12 cellular contexts compared by ENCODE assay signal in the genomic region with DNA sequence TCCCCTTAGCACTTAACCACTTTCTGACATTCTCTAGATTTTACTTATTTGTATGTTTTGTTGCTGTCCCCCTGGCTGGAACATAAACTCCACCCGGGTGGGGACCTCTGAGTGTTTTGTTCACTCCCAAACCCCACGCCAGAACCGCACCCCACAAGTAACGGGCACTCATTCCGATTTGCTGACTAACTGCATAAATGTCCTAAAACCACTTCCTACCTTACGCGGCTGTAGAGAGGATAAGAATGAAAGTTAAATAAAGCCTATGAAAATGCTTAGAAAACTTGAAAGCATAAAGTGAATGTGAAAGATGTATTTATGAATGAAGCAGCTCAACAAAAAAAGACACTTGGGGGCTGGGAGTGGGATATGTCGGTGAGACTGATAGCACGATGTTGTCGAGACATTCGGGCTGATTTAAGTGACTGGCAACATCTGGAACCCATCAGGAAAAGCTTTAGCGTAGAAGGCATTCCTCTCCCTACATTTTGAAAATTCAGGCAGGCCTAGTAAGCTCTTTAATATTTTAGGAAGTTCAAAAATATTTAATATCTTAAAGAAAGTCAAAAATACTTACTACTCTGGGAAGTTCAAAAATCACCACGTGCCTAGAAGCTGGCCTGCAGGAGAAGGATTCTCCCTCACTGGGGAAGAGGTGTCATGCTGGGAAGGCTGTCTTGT.
DNase-seq lines count a peak whose midpoint lies in the region; ATAC-seq, FAIRE-seq and TF ChIP-seq lines count a peak whose summit lies in the region.
"Had no signal": no experiment of that assay in that cellular context is flagged by ENCODE, and none has a peak within 500 bp of the region (broad histone marks: within the 10 kb centered on the region; RNA-seq: fewer than 3 reads in every experiment).

No MANE protein-coding gene starts in this region.

- TF ChIP-seq POLR2A in endothelial cell of umbilical vein (IDR thresholded peaks at IDR 0.05; ENCODE audit: low read depth, low read length): no peak

- peak overlapping the region; percentile 75 for H2AFZ ChIP-seq in endothelial cell of umbilical vein (ENCODE audit: low read depth, low read length)

- H3K4me1 Mint-ChIP-seq in activated CD4-positive, alpha-beta T cell treated with anti-CD3 and anti-CD28 coated beads, Interleukin-2, amount 10 ng/mL, durations not matched to agents 7 days and 5 days: peaks cover 45% of the 10 kb centered on the region
- peaks cover 18% of the 10 kb centered on the region for H3K4me1 Mint-ChIP-seq in T-helper 17 cell

- no peaks in the 10 kb centered on the region for H3K36me3 ChIP-seq in endothelial cell of umbilical vein (ENCODE audit: control insufficient read depth in 2 of 2, extremely low read depth in 1 of 2, insufficient read depth in 2 of 2, low read length in 2 of 2)
- H3K36me3 ChIP-seq: colonic mucosa had no signal

- H3K79me2 ChIP-seq in endothelial cell of umbilical vein (ENCODE audit: control insufficient read depth, insufficient read depth, low read length): peaks cover 10% of the 10 kb centered on the region

- CTCF ChIA-PET in activated CD4-positive, alpha-beta T cell treated with anti-CD3 and anti-CD28 coated beads, Interleukin-2, amount 10 ng/mL, durations not matched to agents 7 days and 5 days (lab: Charles Lee): interaction anchor here (1.3 kb wide), 1 partner anchor 16 kb away, joined by 3 read pairs; no protein-coding TSS in a partner anchor
- CTCF ChIA-PET in endothelial cell of umbilical vein (lab: Charles Lee): interaction anchor here (1.1 kb wide), 1 partner anchor 16 kb away, joined by 3 read pairs; no protein-coding TSS in a partner anchor

- no peaks in the 10 kb centered on the region for H3K36me3 Mint-ChIP-seq in activated CD4-positive, alpha-beta T cell treated with anti-CD3 and anti-CD28 coated beads, Interleukin-2, amount 10 ng/mL, durations not matched to agents 7 days and 5 days (ENCODE audit: low read depth)
- H3K36me3 Mint-ChIP-seq in T-helper 17 cell (ENCODE audit: low read depth): peaks cover 2% of the 10 kb centered on the region

- H3K4me3 Mint-ChIP-seq in activated CD4-positive, alpha-beta T cell treated with anti-CD3 and anti-CD28 coated beads, Interleukin-2, amount 10 ng/mL, durations not matched to agents 7 days and 5 days: peak overlapping the region; percentile 48
- peak overlapping the region; percentile 77 for H3K4me3 Mint-ChIP-seq in T-helper 17 cell

- peaks cover 9% of the 10 kb centered on the region for H3K27me3 Mint-ChIP-seq in activated CD4-positive, alpha-beta T cell treated with anti-CD3 and anti-CD28 coated beads, Interleukin-2, amount 10 ng/mL, durations not matched to agents 7 days and 5 days
- peaks cover 44% of the 10 kb centered on the region for H3K27me3 Mint-ChIP-seq in T-helper 17 cell

- H3K9me3 Mint-ChIP-seq in activated CD4-positive, alpha-beta T cell treated with anti-CD3 and anti-CD28 coated beads, Interleukin-2, amount 10 ng/mL, durations not matched to agents 7 days and 5 days: no peaks in the 10 kb centered on the region

- intact Hi-C loops in endothelial cell of umbilical vein (cut with micrococcal nuclease): no loop called here

- peak overlapping the region in 1 of 3 experiments; percentile 19 for H3K4me3 ChIP-seq in endothelial cell of umbilical vein (replicated peaks in 1 of 3; ENCODE audit: insufficient read depth in 1 of 3, low read depth in 1 of 3, low read length in 3 of 3)
- H3K4me3 ChIP-seq: A549, colonic mucosa, lung had no signal

- POLR2A ChIA-PET in activated CD4-positive, alpha-beta T cell treated with anti-CD3 and anti-CD28 coated beads, Interleukin-2, amount 10 ng/mL, durations not matched to agents 7 days and 5 days (lab: Charles Lee): no interaction called here
- POLR2A ChIA-PET in endothelial cell of umbilical vein (lab: Charles Lee): no interaction called here

- peak; percentile 76 for FAIRE-seq in endothelial cell of umbilical vein (lab: Jason Lieb, UNC)
- FAIRE-seq: A549 had no signal

- BruUV-seq in endothelial cell of umbilical vein (replicated peaks; lab: Mats Ljungman, UMichigan): no TSS peak

- H3K27me3 ChIP-seq in endothelial cell of umbilical vein (ENCODE audit: control insufficient read depth in 2 of 2, insufficient read depth in 2 of 2, low read length in 2 of 2): no peaks in the 10 kb centered on the region
- H3K27me3 ChIP-seq: colonic mucosa had no signal

- H3K27ac Mint-ChIP-seq in activated CD4-positive, alpha-beta T cell treated with anti-CD3 and anti-CD28 coated beads, Interleukin-2, amount 10 ng/mL, durations not matched to agents 7 days and 5 days: peak overlapping the region; percentile 31
- peak overlapping the region; percentile 3 for H3K27ac Mint-ChIP-seq in T-helper 17 cell

- H3K9ac ChIP-seq in endothelial cell of umbilical vein (replicated peaks; ENCODE audit: extremely low read depth, insufficient read depth, low read length): peak overlapping the region; percentile 46

- H3K27ac ChIP-seq in endothelial cell of umbilical vein (ENCODE audit: insufficient read depth, low read depth, low read length): peak overlapping the region; percentile 60
- H3K27ac ChIP-seq: A549, colonic mucosa had no signal

- ATAC-seq in T-helper 17 cell: no peak
- peak; percentile 37 for ATAC-seq in stimulated activated naive CD8-positive, alpha-beta T cell treated with anti-CD3 and anti-CD28 coated beads, Interleukin-15, Interleukin-2, amounts not matched to agents 100 U/mL and 50 U/mL, for 24 hours
- ATAC-seq: A549 had no signal

- H3K9me3 ChIP-seq in T-helper 17 cell (ENCODE audit: control insufficient read depth, low read length, poor library complexity, severe bottlenecking) (no peaks in the 10 kb centered on the region), endothelial cell of umbilical vein (replicated peaks; ENCODE audit: control insufficient read depth, insufficient read depth, low read length) (no peaks in the 10 kb centered on the region)
- H3K9me3 ChIP-seq: A549, colonic mucosa had no signal

- peak overlapping the region; percentile 90 for H3K4me2 ChIP-seq in endothelial cell of umbilical vein (ENCODE audit: insufficient read depth, low read length)
- H3K4me2 ChIP-seq: A549 had no signal

- no peaks in the 10 kb centered on the region for H3K9me1 ChIP-seq in endothelial cell of umbilical vein (replicated peaks; ENCODE audit: control insufficient read depth, extremely low read depth, insufficient read depth, low read length)

- TF ChIP-seq CTCF in endothelial cell of umbilical vein (IDR thresholded peaks at IDR 0.05; ENCODE audit: extremely low read depth in 1 of 2, insufficient read depth in 1 of 2, low read depth in 1 of 2, low read length in 2 of 2): no peak

- no peaks in the 10 kb centered on the region for H4K20me1 ChIP-seq in endothelial cell of umbilical vein (replicated peaks; ENCODE audit: control insufficient read depth, extremely low read depth, insufficient read depth, low read length)

- dilution Hi-C loops in endothelial cell of umbilical vein (cut with MboI; ENCODE audit: extremely low pct_ligation_motif_present, low sequenced_read_pairs): no loop called here

- peak; percentile 47 for DNase-seq in activated CD4-positive, alpha-beta T cell treated with anti-CD3 and anti-CD28 coated beads, Interleukin-2, amount 10 ng/mL, durations not matched to agents 7 days and 5 days
- DNase-seq in activated CD4-positive, alpha-beta T cell treated with anti-CD3 and anti-CD28 coated beads for 4 hours: no peak
- DNase-seq in T-helper 17 cell (no peak), endothelial cell of umbilical vein (ENCODE audit: low read depth, low spot score) (peak; percentile 42), cerebellum (ENCODE audit: low spot score) (no peak), NCI-H1417 (lab: John Stamatoyannopoulos, UW) (no peak), islet precursor cell (no peak)
- DNase-seq in stimulated activated naive CD8-positive, alpha-beta T cell treated with anti-CD3 and anti-CD28 coated beads, Interleukin-15, Interleukin-2, amounts not matched to agents 100 U/mL and 50 U/mL, for 24 hours: peak; percentile 35
- DNase-seq: colonic mucosa, NCI-H1930 had no signal

- H3K4me1 ChIP-seq in endothelial cell of umbilical vein (ENCODE audit: control insufficient read depth, extremely low read depth, insufficient read depth, low read length): peaks cover 60% of the 10 kb centered on the region
- H3K4me1 ChIP-seq: colonic mucosa had no signal

TF ChIP-seq in endothelial cell of umbilical vein, 7 proteins besides CTCF, POLR2A, EP300 and RAD21:
- TF ChIP-seq FOS (IDR thresholded peaks at IDR 0.05; ENCODE audit: borderline replicate concordance, insufficient read depth, low read length) (peak; percentile 9), MAX (IDR thresholded peaks at IDR 0.05; ENCODE audit: insufficient read depth, insufficient read length) (no peak)

Comparison
In these comparisons a context has a peak if more than half of its experiments do, and no peak if none do; other contexts are left out.
1. DNase-seq: peak in activated CD4-positive, alpha-beta T cell treated with anti-CD3 and anti-CD28 coated beads, Interleukin-2, amount 10 ng/mL, durations not matched to agents 7 days and 5 days (single experiment), endothelial cell of umbilical vein (single experiment) and stimulated activated naive CD8-positive, alpha-beta T cell treated with anti-CD3 and anti-CD28 coated beads, Interleukin-15, Interleukin-2, amounts not matched to agents 100 U/mL and 50 U/mL, for 24 hours (single experiment); none in activated CD4-positive, alpha-beta T cell treated with anti-CD3 and anti-CD28 coated beads for 4 hours (0 of 2), T-helper 17 cell (0 of 3), cerebellum (single experiment), NCI-H1417 (0 of 3) and islet precursor cell (single experiment).